In genomic region chr1:119977113-119977736, GRCh38 we compare ENCODE assay signal across 8 cellular contexts.
DNase-seq lines count a peak whose midpoint lies in the region; ATAC-seq and TF ChIP-seq lines count a peak whose summit lies in the region.
"Not testable (repeated sequence)": the region's sequence is repeated elsewhere in the genome, so short reads cannot be mapped to it uniquely, and the experiment has no call there.

No MANE protein-coding gene starts in this region.

- not testable (repeated sequence) for H3F3A ChIP-seq in Loucy (ENCODE audit: low read depth)

- H3K27me3 Mint-ChIP-seq in activated T-helper 1 cell treated with anti-CD3 and anti-CD28 coated beads, Interleukin-12 subunit alpha, Interleukin-12 subunit beta, Interleukin-2, Interleukin-4 antibody, amounts not matched to agents 30 ng/mL and 10 ng/mL and 1 ng/mL, durations not matched to agents 14 hours and 24 hours and 36 hours (ENCODE audit: insufficient read depth); brain; immature natural killer cell (ENCODE audit: low read depth in 3 of 3); natural killer cell (ENCODE audit: low read depth in 2 of 2); nephron progenitor cell (ENCODE audit: low read depth, poor library complexity); stimulated activated naive B cell treated with anti-CD40 and anti-IgM and Interleukin-4, amounts not matched to agents 10 μg/mL and 1 μg/mL and 100 μg/mL, for 72 hours; type B pancreatic cell: not testable (repeated sequence)

- H3K4me1 ChIP-seq in Loucy (ENCODE audit: insufficient read depth, low read length, poor library complexity, severe bottlenecking) = peaks cover 51% of the 10 kb centered on the region

- H2AFZ ChIP-seq in Loucy (ENCODE audit: low read length) = not testable (repeated sequence)

- intact Hi-C loops in activated T-helper 1 cell treated with anti-CD3 and anti-CD28 coated beads, Interleukin-12 subunit alpha, Interleukin-12 subunit beta, Interleukin-2, Interleukin-4 antibody, amounts not matched to agents 30 ng/mL and 10 ng/mL and 1 ng/mL, durations not matched to agents 14 hours and 24 hours and 36 hours (cut with micrococcal nuclease); natural killer cell (cut with micrococcal nuclease): not testable (repeated sequence)

- peaks cover 26% of the 10 kb centered on the region; the same call in 1 of the 2 replicates for H3K79me2 ChIP-seq in Loucy (ENCODE audit: insufficient read depth, low read length)

- peak overlapping the region; percentile 33 for H3K27ac Mint-ChIP-seq in activated T-helper 1 cell treated with anti-CD3 and anti-CD28 coated beads, Interleukin-12 subunit alpha, Interleukin-12 subunit beta, Interleukin-2, Interleukin-4 antibody, amounts not matched to agents 30 ng/mL and 10 ng/mL and 1 ng/mL, durations not matched to agents 14 hours and 24 hours and 36 hours
- peak overlapping the region in 3 of 5 experiments; percentile 2 to 46 (median 17) for H3K27ac Mint-ChIP-seq in brain
- peak overlapping the region in 5 of 6 donors; percentile 4 to 65 (median 39) for H3K27ac Mint-ChIP-seq in immature natural killer cell
- peak overlapping the region; percentile 44 to 57 for H3K27ac Mint-ChIP-seq in natural killer cell
- H3K27ac Mint-ChIP-seq in nephron progenitor cell = peak overlapping the region; percentile 52
- H3K27ac Mint-ChIP-seq in stimulated activated naive B cell treated with anti-CD40 and anti-IgM and Interleukin-4, amounts not matched to agents 10 μg/mL and 1 μg/mL and 100 μg/mL, for 72 hours = peak overlapping the region; percentile 10
- H3K27ac Mint-ChIP-seq in type B pancreatic cell = peak overlapping the region; percentile 25

- peak; percentile 53 to 88 (median 64) for ATAC-seq in natural killer cell
- not testable (repeated sequence) for ATAC-seq in stimulated activated naive B cell treated with anti-CD40 and anti-IgM and Interleukin-4, amounts not matched to agents 10 μg/mL and 1 μg/mL and 100 μg/mL, for 72 hours (replicated peaks)

- H3K36me3 ChIP-seq in Loucy (ENCODE audit: insufficient read depth, low read length) = peaks cover 22% of the 10 kb centered on the region; the same call in 1 of the 2 replicates

- H3K9ac ChIP-seq in Loucy (ENCODE audit: low read depth, low read length, poor library complexity, severe bottlenecking) = not testable (repeated sequence)

- H3K9me2 ChIP-seq in Loucy (replicated peaks; ENCODE audit: low read depth, low read length) = not testable (repeated sequence)

- H4K20me1 ChIP-seq in Loucy (ENCODE audit: insufficient read depth, low read length, poor library complexity, severe bottlenecking) = not testable (repeated sequence)

- not testable (repeated sequence) for H3K9me3 ChIP-seq in Loucy (ENCODE audit: insufficient read depth, low read depth, low read length)

- H3K36me3 Mint-ChIP-seq in activated T-helper 1 cell treated with anti-CD3 and anti-CD28 coated beads, Interleukin-12 subunit alpha, Interleukin-12 subunit beta, Interleukin-2, Interleukin-4 antibody, amounts not matched to agents 30 ng/mL and 10 ng/mL and 1 ng/mL, durations not matched to agents 14 hours and 24 hours and 36 hours (ENCODE audit: low read depth) = peaks cover 28% of the 10 kb centered on the region
- peaks cover 13% of the 10 kb centered on the region for H3K36me3 Mint-ChIP-seq in brain
- H3K36me3 Mint-ChIP-seq in immature natural killer cell = peaks cover 2 to 11% (median 5%) of the 10 kb centered on the region in 3 donors
- H3K36me3 Mint-ChIP-seq in natural killer cell = not testable (repeated sequence)
- peaks cover 36% of the 10 kb centered on the region for H3K36me3 Mint-ChIP-seq in nephron progenitor cell (ENCODE audit: low read depth)
- peaks cover 25 to 36% of the 10 kb centered on the region in 2 donors for H3K36me3 Mint-ChIP-seq in stimulated activated naive B cell treated with anti-CD40 and anti-IgM and Interleukin-4, amounts not matched to agents 10 μg/mL and 1 μg/mL and 100 μg/mL, for 72 hours
- peaks cover 24% of the 10 kb centered on the region for H3K36me3 Mint-ChIP-seq in type B pancreatic cell

- H3K4me3 ChIP-seq in Loucy (ENCODE audit: low read length, poor library complexity, severe bottlenecking) = not testable (repeated sequence)

- DNase-seq in activated T-helper 1 cell treated with anti-CD3 and anti-CD28 coated beads, Interleukin-12 subunit alpha, Interleukin-12 subunit beta, Interleukin-2, Interleukin-4 antibody, amounts not matched to agents 30 ng/mL and 10 ng/mL and 1 ng/mL, durations not matched to agents 14 hours and 24 hours and 36 hours (ENCODE audit: low spot score); natural killer cell; nephron progenitor cell; stimulated activated naive B cell treated with anti-CD40 and anti-IgM and Interleukin-4, amounts not matched to agents 10 μg/mL and 1 μg/mL and 100 μg/mL, for 72 hours; type B pancreatic cell (ENCODE audit: extremely low spot score, unreplicated experiment): not testable (repeated sequence)
- peak in 2 of 3 donors; percentile 12 to 29 for DNase-seq in immature natural killer cell

- peaks cover 36% of the 10 kb centered on the region for H3K4me1 Mint-ChIP-seq in activated T-helper 1 cell treated with anti-CD3 and anti-CD28 coated beads, Interleukin-12 subunit alpha, Interleukin-12 subunit beta, Interleukin-2, Interleukin-4 antibody, amounts not matched to agents 30 ng/mL and 10 ng/mL and 1 ng/mL, durations not matched to agents 14 hours and 24 hours and 36 hours (ENCODE audit: low read depth)
- H3K4me1 Mint-ChIP-seq in brain = peaks cover 37% of the 10 kb centered on the region
- peaks cover 18 to 35% of the 10 kb centered on the region in 2 donors for H3K4me1 Mint-ChIP-seq in immature natural killer cell
- H3K4me1 Mint-ChIP-seq in natural killer cell = peaks cover 22 to 30% of the 10 kb centered on the region in 2 donors
- H3K4me1 Mint-ChIP-seq in nephron progenitor cell = peaks cover 26% of the 10 kb centered on the region
- peaks cover 12 to 16% of the 10 kb centered on the region in 2 donors for H3K4me1 Mint-ChIP-seq in stimulated activated naive B cell treated with anti-CD40 and anti-IgM and Interleukin-4, amounts not matched to agents 10 μg/mL and 1 μg/mL and 100 μg/mL, for 72 hours
- H3K4me1 Mint-ChIP-seq in type B pancreatic cell (ENCODE audit: unreplicated experiment) = peaks cover 17% of the 10 kb centered on the region

- not testable (repeated sequence) for TF ChIP-seq CTCF in Loucy (conservative IDR thresholded peaks at IDR 0.05; ENCODE audit: low read length); brain (conservative IDR thresholded peaks at IDR 0.05); natural killer cell (IDR thresholded peaks at IDR 0.05); nephron progenitor cell (IDR thresholded peaks at IDR 0.05); type B pancreatic cell (conservative IDR thresholded peaks at IDR 0.05)

- H3K27me3 ChIP-seq in Loucy (ENCODE audit: insufficient read depth, low read length, poor library complexity, severe bottlenecking) = not testable (repeated sequence)

- not testable (repeated sequence) for H3K9me3 Mint-ChIP-seq in activated T-helper 1 cell treated with anti-CD3 and anti-CD28 coated beads, Interleukin-12 subunit alpha, Interleukin-12 subunit beta, Interleukin-2, Interleukin-4 antibody, amounts not matched to agents 30 ng/mL and 10 ng/mL and 1 ng/mL, durations not matched to agents 14 hours and 24 hours and 36 hours; brain; immature natural killer cell; natural killer cell; nephron progenitor cell; stimulated activated naive B cell treated with anti-CD40 and anti-IgM and Interleukin-4, amounts not matched to agents 10 μg/mL and 1 μg/mL and 100 μg/mL, for 72 hours; type B pancreatic cell

- not testable (repeated sequence) for H3K4me3 Mint-ChIP-seq in activated T-helper 1 cell treated with anti-CD3 and anti-CD28 coated beads, Interleukin-12 subunit alpha, Interleukin-12 subunit beta, Interleukin-2, Interleukin-4 antibody, amounts not matched to agents 30 ng/mL and 10 ng/mL and 1 ng/mL, durations not matched to agents 14 hours and 24 hours and 36 hours; brain; nephron progenitor cell; stimulated activated naive B cell treated with anti-CD40 and anti-IgM and Interleukin-4, amounts not matched to agents 10 μg/mL and 1 μg/mL and 100 μg/mL, for 72 hours; type B pancreatic cell
- peak overlapping the region; percentile 3 to 72 (median 22) for H3K4me3 Mint-ChIP-seq in immature natural killer cell
- peak overlapping the region; percentile 45 for H3K4me3 Mint-ChIP-seq in natural killer cell

- H3K4me2 ChIP-seq in Loucy (ENCODE audit: low read depth, low read length, poor library complexity, severe bottlenecking) = peak overlapping the region; percentile 7
